In the genomic region with DNA sequence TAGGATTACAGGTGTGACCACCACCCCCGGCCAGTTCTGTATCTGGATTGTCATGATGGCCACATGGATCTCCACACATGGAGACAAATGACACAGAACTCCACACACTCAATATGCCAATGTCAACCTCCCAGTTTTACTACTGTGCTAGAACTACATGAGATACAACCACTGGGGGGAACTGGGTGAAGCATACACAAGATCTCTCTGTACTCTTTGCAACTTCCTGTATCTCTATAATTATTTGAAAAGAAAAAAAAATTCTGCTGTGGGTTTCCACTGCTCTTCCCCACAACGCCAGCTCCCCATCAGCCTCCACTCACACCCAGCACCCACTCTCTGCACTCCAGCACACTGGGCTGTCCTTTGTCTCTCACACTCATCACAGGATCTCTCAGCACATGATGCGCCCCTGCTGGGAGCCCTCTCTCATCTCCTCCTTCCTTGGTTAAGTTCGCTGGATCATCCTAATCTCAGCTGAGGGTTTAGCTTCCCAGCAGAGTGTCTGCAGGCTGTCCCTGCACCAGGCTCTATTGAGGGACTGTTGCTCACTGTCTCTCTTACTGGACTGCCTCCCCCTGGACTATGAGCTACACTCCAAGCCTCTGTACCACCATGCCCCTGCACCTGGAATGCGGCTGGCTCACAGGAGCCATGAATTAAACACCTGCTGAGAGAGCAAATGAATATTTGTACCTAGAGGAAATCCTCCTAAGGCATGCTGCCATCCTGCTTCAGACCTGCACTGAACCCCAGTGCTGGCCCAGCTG, we compare ENCODE assay signal across 1 cellular context.
TF ChIP-seq lines count a peak whose summit lies in the region.

No MANE protein-coding gene starts in this region.

TF ChIP-seq in WTC11, 78 proteins besides CTCF, POLR2A, EP300 and RAD21 (continued from another document):
- TF ChIP-seq USF2 (CRISPR knock-in tag; IDR thresholded peaks at IDR 0.05), result no peak
- TF ChIP-seq MXD4 (CRISPR knock-in tag; IDR thresholded peaks at IDR 0.05; ENCODE audit: borderline replicate concordance), result no peak
- TF ChIP-seq PRRX2 (CRISPR knock-in tag; IDR thresholded peaks at IDR 0.05), result no peak
- TF ChIP-seq, protein P1, sequence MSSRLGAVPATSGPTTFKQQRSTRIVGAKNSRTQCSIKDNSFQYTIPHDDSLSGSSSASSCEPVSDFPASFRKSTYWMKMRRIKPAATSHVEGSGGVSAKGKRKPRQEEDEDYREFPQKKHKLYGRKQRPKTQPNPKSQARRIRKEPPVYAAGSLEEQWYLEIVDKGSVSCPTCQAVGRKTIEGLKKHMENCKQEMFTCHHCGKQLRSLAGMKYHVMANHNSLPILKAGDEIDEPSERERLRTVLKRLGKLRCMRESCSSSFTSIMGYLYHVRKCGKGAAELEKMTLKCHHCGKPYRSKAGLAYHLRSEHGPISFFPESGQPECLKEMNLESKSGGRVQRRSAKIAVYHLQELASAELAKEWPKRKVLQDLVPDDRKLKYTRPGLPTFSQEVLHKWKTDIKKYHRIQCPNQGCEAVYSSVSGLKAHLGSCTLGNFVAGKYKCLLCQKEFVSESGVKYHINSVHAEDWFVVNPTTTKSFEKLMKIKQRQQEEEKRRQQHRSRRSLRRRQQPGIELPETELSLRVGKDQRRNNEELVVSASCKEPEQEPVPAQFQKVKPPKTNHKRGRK (CRISPR knock-in tag; IDR thresholded peaks at IDR 0.05; ENCODE audit: borderline replicate concordance), result no peak
- no peak for TF ChIP-seq MAX (CRISPR knock-in tag; IDR thresholded peaks at IDR 0.05)
- TF ChIP-seq FOXK1 (CRISPR knock-in tag; IDR thresholded peaks at IDR 0.05), result no peak
- TF ChIP-seq ATF1 (CRISPR knock-in tag; IDR thresholded peaks at IDR 0.05), result no peak
- no peak for TF ChIP-seq TP53 (CRISPR knock-in tag; IDR thresholded peaks at IDR 0.05)
- no peak for TF ChIP-seq ERG (CRISPR knock-in tag; IDR thresholded peaks at IDR 0.05)
- TF ChIP-seq PRDM15 (CRISPR knock-in tag; IDR thresholded peaks at IDR 0.05), result no peak
- no peak for TF ChIP-seq ZNF416 (CRISPR knock-in tag; IDR thresholded peaks at IDR 0.05)
- no peak for TF ChIP-seq ATF3 (CRISPR knock-in tag; conservative IDR thresholded peaks at IDR 0.05)
TF ChIP-seq in WTC11: peak in this region for 0.
